1 cellular context compared by ENCODE assay signal in genomic region chr4:48234575-48234974, GRCh38.
TF ChIP-seq lines count a peak whose summit lies in the region.

No MANE protein-coding gene starts in this region.

TF ChIP-seq in K562, 482 proteins besides CTCF, POLR2A, EP300 and RAD21 (continues in another document):
- TF ChIP-seq, protein P1, sequence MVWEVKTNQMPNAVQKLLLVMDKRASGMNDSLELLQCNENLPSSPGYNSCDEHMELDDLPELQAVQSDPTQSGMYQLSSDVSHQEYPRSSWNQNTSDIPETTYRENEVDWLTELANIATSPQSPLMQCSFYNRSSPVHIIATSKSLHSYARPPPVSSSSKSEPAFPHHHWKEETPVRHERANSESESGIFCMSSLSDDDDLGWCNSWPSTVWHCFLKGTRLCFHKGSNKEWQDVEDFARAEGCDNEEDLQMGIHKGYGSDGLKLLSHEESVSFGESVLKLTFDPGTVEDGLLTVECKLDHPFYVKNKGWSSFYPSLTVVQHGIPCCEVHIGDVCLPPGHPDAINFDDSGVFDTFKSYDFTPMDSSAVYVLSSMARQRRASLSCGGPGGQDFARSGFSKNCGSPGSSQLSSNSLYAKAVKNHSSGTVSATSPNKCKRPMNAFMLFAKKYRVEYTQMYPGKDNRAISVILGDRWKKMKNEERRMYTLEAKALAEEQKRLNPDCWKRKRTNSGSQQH (CRISPR knock-in tag; IDR thresholded peaks at IDR 0.05) = no peak
- TF ChIP-seq CHD2 (IDR thresholded peaks at IDR 0.05; ENCODE audit: low read depth, low read length) (no peak), NR4A1 (CRISPR knock-in tag; IDR thresholded peaks at IDR 0.05) (no peak), NR4A1 (tag; IDR thresholded peaks at IDR 0.05) (no peak), RBM25 (IDR thresholded peaks at IDR 0.05; ENCODE audit: low read depth, low read length, severe bottlenecking) (no peak), SOX6 (IDR thresholded peaks at IDR 0.05) (0 out of 2 replicates have a peak, but pooled peaks have one; percentile 23), SRSF7 (optimal IDR thresholded peaks at IDR 0.05; ENCODE audit: low read depth, low read length) (no peak), KDM5B (IDR thresholded peaks at IDR 0.05; ENCODE audit: insufficient replicate concordance, low read depth, low read length) (no peak), ZBTB49 (CRISPR knock-in tag; IDR thresholded peaks at IDR 0.05; ENCODE audit: borderline replicate concordance) (no peak), CEBPG (CRISPR knock-in tag; IDR thresholded peaks at IDR 0.05) (no peak), CEBPG (tag; conservative IDR thresholded peaks at IDR 0.05 in 1 of 2, IDR thresholded peaks at IDR 0.05 in 1 of 2) (no peak), RCOR1 (IDR thresholded peaks at IDR 0.05; ENCODE audit: borderline replicate concordance in 1 of 2, low read depth in 2 of 2, low read length in 2 of 2) (no peak), WHSC1 (IDR thresholded peaks at IDR 0.05; ENCODE audit: low read length) (no peak), ZNF311 (CRISPR knock-in tag; IDR thresholded peaks at IDR 0.05) (no peak), ARID3A (IDR thresholded peaks at IDR 0.05; ENCODE audit: borderline replicate concordance, low read depth, low read length) (no peak), ETV1 (tag; conservative IDR thresholded peaks at IDR 0.05; ENCODE audit: low read depth) (peak; percentile 10; the same call in 1 of the 2 replicates), ZNF398 (CRISPR knock-in tag; IDR thresholded peaks at IDR 0.05) (no peak), JUNB (CRISPR knock-in tag; conservative IDR thresholded peaks at IDR 0.05) (no peak), DACH1 (IDR thresholded peaks at IDR 0.05; ENCODE audit: partially characterized antibody) (no peak), PRDM10 (IDR thresholded peaks at IDR 0.05; ENCODE audit: partially characterized antibody) (peak; percentile 17), TBP (optimal IDR thresholded peaks at IDR 0.05; ENCODE audit: low read depth, low read length) (no peak), GATAD2B (IDR thresholded peaks at IDR 0.05; ENCODE audit: borderline replicate concordance) (no peak), DIDO1 (tag; IDR thresholded peaks at IDR 0.05; ENCODE audit: low read depth) (no peak), ZNF668 (CRISPR knock-in tag; IDR thresholded peaks at IDR 0.05) (no peak), ZNF586 (CRISPR knock-in tag; conservative IDR thresholded peaks at IDR 0.05) (no peak), ZNF76 (CRISPR knock-in tag; IDR thresholded peaks at IDR 0.05; ENCODE audit: borderline replicate concordance) (no peak), ZNF280A (IDR thresholded peaks at IDR 0.05; ENCODE audit: low read depth, partially characterized antibody) (no peak), ZNF79 (CRISPR knock-in tag; IDR thresholded peaks at IDR 0.05; ENCODE audit: low read depth) (no peak), IRF9 (tag; IDR thresholded peaks at IDR 0.05) (no peak), PCBP1 (IDR thresholded peaks at IDR 0.05; ENCODE audit: low read depth, low read length, poor library complexity, severe bottlenecking) (no peak)
- TF ChIP-seq, protein P2, sequence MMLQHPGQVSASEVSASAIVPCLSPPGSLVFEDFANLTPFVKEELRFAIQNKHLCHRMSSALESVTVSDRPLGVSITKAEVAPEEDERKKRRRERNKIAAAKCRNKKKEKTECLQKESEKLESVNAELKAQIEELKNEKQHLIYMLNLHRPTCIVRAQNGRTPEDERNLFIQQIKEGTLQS (IDR thresholded peaks at IDR 0.05) = no peak
- TF ChIP-seq, protein P2 (CRISPR knock-in tag; conservative IDR thresholded peaks at IDR 0.05) = no peak
- TF ChIP-seq, protein P3, sequence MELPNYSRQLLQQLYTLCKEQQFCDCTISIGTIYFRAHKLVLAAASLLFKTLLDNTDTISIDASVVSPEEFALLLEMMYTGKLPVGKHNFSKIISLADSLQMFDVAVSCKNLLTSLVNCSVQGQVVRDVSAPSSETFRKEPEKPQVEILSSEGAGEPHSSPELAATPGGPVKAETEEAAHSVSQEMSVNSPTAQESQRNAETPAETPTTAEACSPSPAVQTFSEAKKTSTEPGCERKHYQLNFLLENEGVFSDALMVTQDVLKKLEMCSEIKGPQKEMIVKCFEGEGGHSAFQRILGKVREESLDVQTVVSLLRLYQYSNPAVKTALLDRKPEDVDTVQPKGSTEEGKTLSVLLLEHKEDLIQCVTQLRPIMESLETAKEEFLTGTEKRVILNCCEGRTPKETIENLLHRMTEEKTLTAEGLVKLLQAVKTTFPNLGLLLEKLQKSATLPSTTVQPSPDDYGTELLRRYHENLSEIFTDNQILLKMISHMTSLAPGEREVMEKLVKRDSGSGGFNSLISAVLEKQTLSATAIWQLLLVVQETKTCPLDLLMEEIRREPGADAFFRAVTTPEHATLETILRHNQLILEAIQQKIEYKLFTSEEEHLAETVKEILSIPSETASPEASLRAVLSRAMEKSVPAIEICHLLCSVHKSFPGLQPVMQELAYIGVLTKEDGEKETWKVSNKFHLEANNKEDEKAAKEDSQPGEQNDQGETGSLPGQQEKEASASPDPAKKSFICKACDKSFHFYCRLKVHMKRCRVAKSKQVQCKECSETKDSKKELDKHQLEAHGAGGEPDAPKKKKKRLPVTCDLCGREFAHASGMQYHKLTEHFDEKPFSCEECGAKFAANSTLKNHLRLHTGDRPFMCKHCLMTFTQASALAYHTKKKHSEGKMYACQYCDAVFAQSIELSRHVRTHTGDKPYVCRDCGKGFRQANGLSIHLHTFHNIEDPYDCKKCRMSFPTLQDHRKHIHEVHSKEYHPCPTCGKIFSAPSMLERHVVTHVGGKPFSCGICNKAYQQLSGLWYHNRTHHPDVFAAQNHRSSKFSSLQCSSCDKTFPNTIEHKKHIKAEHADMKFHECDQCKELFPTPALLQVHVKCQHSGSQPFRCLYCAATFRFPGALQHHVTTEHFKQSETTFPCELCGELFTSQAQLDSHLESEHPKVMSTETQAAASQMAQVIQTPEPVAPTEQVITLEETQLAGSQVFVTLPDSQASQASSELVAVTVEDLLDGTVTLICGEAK (IDR thresholded peaks at IDR 0.05) = 0 out of 2 replicates have a peak, but pooled peaks have one; percentile 30
- TF ChIP-seq, protein P3 (CRISPR knock-in tag; IDR thresholded peaks at IDR 0.05) = no peak
